ENCODE assay signal across 8 cellular contexts in the genomic region with DNA sequence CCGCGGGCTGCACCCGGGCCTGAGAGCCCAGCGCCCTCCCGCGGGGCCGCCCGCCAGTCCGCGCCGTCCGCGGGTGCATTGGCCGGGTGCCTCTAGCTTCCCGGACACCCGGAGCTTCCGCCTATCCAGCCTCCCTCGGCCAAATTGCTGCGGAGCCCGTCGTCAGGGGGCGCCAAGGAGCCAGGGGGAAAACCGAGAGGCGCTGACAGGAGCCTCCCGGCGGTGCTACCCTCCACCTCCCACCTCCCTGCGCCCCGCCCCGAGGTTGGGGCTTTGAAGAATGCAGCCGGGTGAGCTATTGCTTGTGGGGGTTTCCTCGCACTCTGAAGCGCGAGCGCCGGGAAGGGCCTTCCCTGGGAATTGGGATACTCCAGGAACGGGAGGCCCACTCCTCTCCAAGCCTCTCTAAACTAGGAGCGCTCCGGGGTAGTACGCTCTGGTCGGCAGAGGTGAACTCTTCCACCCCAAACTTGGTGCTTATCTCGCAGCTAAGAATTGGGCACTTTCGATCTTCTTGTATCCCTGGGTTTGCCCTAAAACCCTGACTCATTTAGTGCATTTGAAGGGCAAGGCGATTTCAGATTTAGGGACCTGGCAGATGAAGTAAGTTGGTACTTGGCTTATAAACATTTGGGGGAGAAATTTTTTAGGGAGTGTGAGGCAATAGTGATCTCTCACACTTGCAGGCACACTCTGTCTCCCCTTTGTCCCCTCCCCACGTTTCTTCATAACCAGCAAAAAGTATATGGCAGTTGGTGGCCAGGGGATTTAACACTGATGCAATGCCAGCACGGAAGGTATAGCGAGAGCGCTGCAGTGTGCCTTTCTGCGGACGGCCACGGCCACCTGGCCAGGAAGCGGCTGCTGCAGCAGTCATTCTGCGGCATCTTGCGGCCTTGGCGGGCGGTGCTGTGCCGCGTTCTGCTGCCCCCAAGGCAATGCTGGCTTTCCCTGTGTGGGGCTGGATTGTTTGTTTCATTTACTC. TPM values are rescaled to one million over a fixed set of nuclear protein-coding genes. Genes with fewer than 3 reads are reported as not detected.
A peak's percentile ranks its signal among the peaks of the same experiment; 100 is the strongest.
DNase-seq lines count a peak whose midpoint lies in the region; ATAC-seq and TF ChIP-seq lines count a peak whose summit lies in the region.

No MANE protein-coding gene starts in this region.

- no peaks in the 10 kb centered on the region for H3K9me3 ChIP-seq in KOPT-K1 (ENCODE audit: insufficient read depth, low read length, poor library complexity, severe bottlenecking)
- H3K9me3 ChIP-seq in RWPE2 (ENCODE audit: severe bottlenecking): no peaks in the 10 kb centered on the region
- no peaks in the 10 kb centered on the region for H3K9me3 ChIP-seq in ovary

- H3K4me3 Mint-ChIP-seq in activated naive CD8-positive, alpha-beta T cell treated with anti-CD3 and anti-CD28 coated beads, Interleukin-2, amount 10 ng/mL, durations not matched to agents 7 days and 5 days: peak overlapping the region; percentile 86

- ATAC-seq in GM21825 (IDR thresholded peaks at IDR 0.05; ENCODE audit: unreplicated experiment) (peak; percentile 68), RWPE2 (ENCODE audit: low read depth) (peak; percentile 66), Right ventricle myocardium superior (ENCODE audit: poor library complexity) (peak; percentile 83)
- ATAC-seq in activated naive CD8-positive, alpha-beta T cell treated with anti-CD3 and anti-CD28 coated beads, Interleukin-2, amount 10 ng/mL, durations not matched to agents 7 days and 5 days (ENCODE audit: low read depth): peak; percentile 70

- H3K27ac ChIP-seq in KOPT-K1 (ENCODE audit: low read depth, low read length, poor library complexity, severe bottlenecking): peak overlapping the region; percentile 36
- H3K27ac ChIP-seq in RWPE2 (ENCODE audit: poor library complexity, severe bottlenecking): peak overlapping the region; percentile 55
- peak overlapping the region; percentile 24 to 59 for H3K27ac ChIP-seq in ovary
- H3K27ac ChIP-seq in urinary bladder (ENCODE audit: low read depth): peak overlapping the region; percentile 3

- H3K9me3 Mint-ChIP-seq in activated naive CD8-positive, alpha-beta T cell treated with anti-CD3 and anti-CD28 coated beads, Interleukin-2, amount 10 ng/mL, durations not matched to agents 7 days and 5 days: no peaks in the 10 kb centered on the region

- DNase-seq in GF-D8 (lab: John Stamatoyannopoulos, UW) (peak; percentile 91), RWPE2 (ENCODE audit: low spot score) (peak; percentile 82), Right ventricle myocardium superior (peak; percentile 87), ovary (peak; percentile 58 to 88 (median 86))
- DNase-seq in activated naive CD8-positive, alpha-beta T cell treated with anti-CD3 and anti-CD28 coated beads, Interleukin-2, amount 10 ng/mL, durations not matched to agents 7 days and 5 days: peak; percentile 78

- no peaks in the 10 kb centered on the region for H3K27me3 ChIP-seq in RWPE2 (ENCODE audit: insufficient read depth, poor library complexity, severe bottlenecking)
- no peaks in the 10 kb centered on the region for H3K27me3 ChIP-seq in ovary

- 0 to 1% (median 1%) methylated on average over 34 to 57 of the region's 57 CpGs for WGBS in ovary, 3 donors
- 5% methylated on average over 57 of the region's 57 CpGs for WGBS in urinary bladder

- peaks cover 80% of the 10 kb centered on the region for H3K27me3 Mint-ChIP-seq in activated naive CD8-positive, alpha-beta T cell treated with anti-CD3 and anti-CD28 coated beads, Interleukin-2, amount 10 ng/mL, durations not matched to agents 7 days and 5 days

- H3K36me3 ChIP-seq in KOPT-K1 (ENCODE audit: insufficient read depth, low read length) (no peaks in the 10 kb centered on the region), RWPE2 (ENCODE audit: low read depth) (peaks cover 7% of the 10 kb centered on the region; the same call in 1 of the 2 replicates), ovary (no peaks in the 10 kb centered on the region), urinary bladder (ENCODE audit: insufficient read depth) (no peaks in the 10 kb centered on the region)

- H3K27ac Mint-ChIP-seq in activated naive CD8-positive, alpha-beta T cell treated with anti-CD3 and anti-CD28 coated beads, Interleukin-2, amount 10 ng/mL, durations not matched to agents 7 days and 5 days: peak overlapping the region; percentile 61

- no peaks in the 10 kb centered on the region for H3K36me3 Mint-ChIP-seq in activated naive CD8-positive, alpha-beta T cell treated with anti-CD3 and anti-CD28 coated beads, Interleukin-2, amount 10 ng/mL, durations not matched to agents 7 days and 5 days

- intact Hi-C loops in Right ventricle myocardium superior (cut with DNase I): no loop called here
- intact Hi-C loops in ovary (cut with DNase I): no loop called here

- TF ChIP-seq EP300 in ovary (IDR thresholded peaks at IDR 0.05): no peak

- POLR2A ChIA-PET in activated naive CD8-positive, alpha-beta T cell treated with anti-CD3 and anti-CD28 coated beads, Interleukin-2, amount 10 ng/mL, durations not matched to agents 7 days and 5 days (lab: Charles Lee): no interaction called here

- no peak for TF ChIP-seq POLR2A in ovary (IDR thresholded peaks at IDR 0.05)

- TF ChIP-seq CTCF in RWPE2 (IDR thresholded peaks at IDR 0.05; ENCODE audit: poor library complexity, severe bottlenecking) (peak; percentile 93), ovary (IDR thresholded peaks at IDR 0.05) (peak; percentile 68 to 79 (median 73))

- peaks cover 19% of the 10 kb centered on the region for H3K4me1 Mint-ChIP-seq in activated naive CD8-positive, alpha-beta T cell treated with anti-CD3 and anti-CD28 coated beads, Interleukin-2, amount 10 ng/mL, durations not matched to agents 7 days and 5 days

- peak overlapping the region; percentile 95 for H3K4me3 ChIP-seq in RWPE2 (ENCODE audit: severe bottlenecking)
- peak overlapping the region; percentile 58 for H3K4me3 ChIP-seq in ovary
- H3K4me3 ChIP-seq in urinary bladder (ENCODE audit: low read depth, low read length): peak overlapping the region; percentile 88

- peaks cover 29% of the 10 kb centered on the region for H3K4me1 ChIP-seq in RWPE2 (ENCODE audit: insufficient read depth, poor library complexity, severe bottlenecking)
- peaks cover 1% of the 10 kb centered on the region for H3K4me1 ChIP-seq in ovary (ENCODE audit: insufficient read depth)
- no peaks in the 10 kb centered on the region for H3K4me1 ChIP-seq in urinary bladder (ENCODE audit: insufficient read depth)

RNA-seq across cellular contexts. Expression of gene BEND6, which starts 0.6 kb away (rescaled TPM):
- total RNA-seq in activated naive CD8-positive, alpha-beta T cell treated with anti-CD3 and anti-CD28 coated beads, Interleukin-2, amount 10 ng/mL, durations not matched to agents 7 days and 5 days: not detected
- total RNA-seq in Right ventricle myocardium superior (0.16 TPM), ovary (1 to 10 TPM; 1.3 to 3.2 (median 2.1) TPM), urinary bladder (12.8 TPM)
- polyA plus RNA-seq in ovary (1 to 10 TPM; 2.2 to 5.2 TPM), urinary bladder (3.3 TPM)

Comparison
In these comparisons a context has a peak if more than half of its experiments do, and no peak if none do; other contexts are left out.
1. Peak in every context shown above with its lines: DNase-seq, ATAC-seq, H3K4me3 ChIP-seq and H3K27ac ChIP-seq.
2. H3K27ac ChIP-seq: peak in every context shown above with its lines; median percentile 55 in RWPE2; 42 in ovary; 36 in KOPT-K1; 3 in urinary bladder.